10 cellular contexts compared by ENCODE assay signal in genomic region chr12:51369581-51369980, GRCh38. TPM values are rescaled to one million over a fixed set of nuclear protein-coding genes. Genes with fewer than 3 reads are reported as not detected.
DNase-seq lines count a peak whose midpoint lies in the region; FAIRE-seq and TF ChIP-seq lines count a peak whose summit lies in the region.
"Had no signal": no experiment of that assay in that cellular context is flagged by ENCODE, and none has a peak within 500 bp of the region (broad histone marks: within the 10 kb centered on the region; RNA-seq: fewer than 3 reads in every experiment).

No MANE protein-coding gene starts in this region.

- FAIRE-seq in astrocyte (lab: Jason Lieb, UNC) = no peak

- H3K79me2 ChIP-seq in astrocyte (ENCODE audit: insufficient read depth, low read length) = no peaks in the 10 kb centered on the region
- H3K79me2 ChIP-seq: hepatocyte had no signal

- H3K27ac ChIP-seq in astrocyte (ENCODE audit: low read depth, low read length) (no peak overlapping the region), temporal lobe (ENCODE audit: low read depth, low read length) (peak overlapping the region; percentile 47), esophagus squamous epithelium (peak overlapping the region in 2 of 4 donors; percentile 44)
- H3K27ac ChIP-seq: hepatocyte had no signal

- no peak overlapping the region for H2AFZ ChIP-seq in astrocyte (ENCODE audit: low read depth, low read length)
- H2AFZ ChIP-seq: hepatocyte had no signal

- DNase-seq in activated naive CD4-positive, alpha-beta T cell treated with Interleukin-2 at 50 U/mL for 16 hours = no peak
- no peak for DNase-seq in astrocyte (ENCODE audit: low read depth)
- no peak for DNase-seq in stimulated activated CD8-positive, alpha-beta memory T cell treated with anti-CD3 and anti-CD28 coated beads, Interleukin-4, amount 100 ng/mL, for 48 hours
- no peak for DNase-seq in esophagus squamous epithelium (lab: John Stamatoyannopoulos, UW)

- H3K36me3 ChIP-seq in astrocyte (ENCODE audit: insufficient read depth, low read length) (no peaks in the 10 kb centered on the region), esophagus squamous epithelium (no peaks in the 10 kb centered on the region)

- 84 to 93% methylated on average over 4 of the region's 4 CpGs for WGBS in esophagus squamous epithelium, 2 donors

- peak overlapping the region; percentile 76 for H3K27ac Mint-ChIP-seq in activated naive CD4-positive, alpha-beta T cell treated with anti-CD3 and anti-CD28 coated beads, Interleukin-2, amount 50 U/mL, for 24 hours
- H3K27ac Mint-ChIP-seq in astrocyte (ENCODE audit: unreplicated experiment) = peak overlapping the region; percentile 42

- peaks cover 32% of the 10 kb centered on the region for H3K4me1 ChIP-seq in astrocyte (ENCODE audit: insufficient read depth, low read length)
- H3K4me1 ChIP-seq in esophagus squamous epithelium = peaks cover 10 to 25% (median 17%) of the 10 kb centered on the region in 3 donors

- no peak for TF ChIP-seq POLR2A in esophagus squamous epithelium (IDR thresholded peaks at IDR 0.05)

- no peak for TF ChIP-seq CTCF in astrocyte (IDR thresholded peaks at IDR 0.05; ENCODE audit: insufficient read depth, low read depth, low read length)
- TF ChIP-seq CTCF in esophagus squamous epithelium (IDR thresholded peaks at IDR 0.05) = no peak

- no peak overlapping the region for H3K4me3 ChIP-seq in astrocyte (ENCODE audit: insufficient read depth, low read depth, low read length)
- no peak overlapping the region for H3K4me3 ChIP-seq in esophagus squamous epithelium
- H3K4me3 ChIP-seq: hepatocyte had no signal

- no peaks in the 10 kb centered on the region for H3K27me3 Mint-ChIP-seq in activated naive CD4-positive, alpha-beta T cell treated with anti-CD3 and anti-CD28 coated beads, Interleukin-2, amount 50 U/mL, for 24 hours
- H3K27me3 Mint-ChIP-seq in astrocyte (ENCODE audit: low read depth, unreplicated experiment) = peaks cover 3% of the 10 kb centered on the region

- intact Hi-C loops in esophagus squamous epithelium (cut with DNase I) = no loop called here

- H3K9me3 Mint-ChIP-seq in activated naive CD4-positive, alpha-beta T cell treated with anti-CD3 and anti-CD28 coated beads, Interleukin-2, amount 50 U/mL, for 24 hours = no peaks in the 10 kb centered on the region
- H3K9me3 Mint-ChIP-seq in astrocyte (ENCODE audit: unreplicated experiment) = no peaks in the 10 kb centered on the region

- H4K20me1 ChIP-seq in astrocyte (ENCODE audit: insufficient read depth, low read length) = no peaks in the 10 kb centered on the region

- peaks cover 58% of the 10 kb centered on the region for H3K4me1 Mint-ChIP-seq in activated naive CD4-positive, alpha-beta T cell treated with anti-CD3 and anti-CD28 coated beads, Interleukin-2, amount 50 U/mL, for 24 hours
- peaks cover 39% of the 10 kb centered on the region for H3K4me1 Mint-ChIP-seq in astrocyte (ENCODE audit: low read depth, unreplicated experiment)

- H3K27me3 ChIP-seq in astrocyte (ENCODE audit: insufficient read depth, low read length) (no peaks in the 10 kb centered on the region), esophagus squamous epithelium (no peaks in the 10 kb centered on the region)
- H3K27me3 ChIP-seq: hepatocyte had no signal

- peak overlapping the region; percentile 8 for H3K9ac ChIP-seq in astrocyte (ENCODE audit: low read length)

- H3K9me3 ChIP-seq in astrocyte (ENCODE audit: insufficient read depth, low read depth, low read length) = no peaks in the 10 kb centered on the region
- no peaks in the 10 kb centered on the region for H3K9me3 ChIP-seq in esophagus squamous epithelium

- peak overlapping the region; percentile 59 for H3K4me2 ChIP-seq in astrocyte (ENCODE audit: low read length)
- H3K4me2 ChIP-seq: hepatocyte had no signal

- H3K4me3 Mint-ChIP-seq in activated naive CD4-positive, alpha-beta T cell treated with anti-CD3 and anti-CD28 coated beads, Interleukin-2, amount 50 U/mL, for 24 hours = peak overlapping the region; percentile 73
- H3K4me3 Mint-ChIP-seq in astrocyte (ENCODE audit: unreplicated experiment) = no peak overlapping the region

- H3K36me3 Mint-ChIP-seq in activated naive CD4-positive, alpha-beta T cell treated with anti-CD3 and anti-CD28 coated beads, Interleukin-2, amount 50 U/mL, for 24 hours = peaks cover 7% of the 10 kb centered on the region
- peaks cover 8% of the 10 kb centered on the region for H3K36me3 Mint-ChIP-seq in astrocyte (ENCODE audit: low read depth, unreplicated experiment)

RNA-seq across cellular contexts. Expression of gene GALNT6, which starts 21.6 kb away (rescaled TPM):
- 9.9 and 13.8 TPM in 2 replicates for total RNA-seq in astrocyte
- 0.49 TPM for total RNA-seq in temporal lobe
- 10 to 100 TPM in 2 of 4 donors, 1 to 10 TPM in 2; 1.7 to 26.7 (median 10.2) TPM for total RNA-seq in esophagus squamous epithelium

RNA-seq across cellular contexts. Expression of gene CELA1, which starts 23.1 kb away (rescaled TPM):
- not detected in 2 replicates for total RNA-seq in astrocyte
- total RNA-seq in temporal lobe = not detected
- not detected for total RNA-seq in esophagus squamous epithelium
- total RNA-seq: hepatocyte, renal cortical epithelial cell, Right ventricle myocardium inferior, ureter had no signal

RNA-seq across cellular contexts. Expression of gene BIN2, which starts 45.6 kb away (rescaled TPM):
- total RNA-seq in astrocyte = not detected in 2 replicates
- 0.74 TPM for total RNA-seq in temporal lobe
- total RNA-seq in esophagus squamous epithelium = 1 to 10 TPM; 1.7 to 5.5 (median 3.3) TPM
- total RNA-seq: renal cortical epithelial cell had no signal

RNA-seq across cellular contexts. Expression of gene SLC4A8, which starts 55.0 kb away (rescaled TPM):
- 5.1 and 5.5 TPM in 2 replicates for total RNA-seq in astrocyte
- 35.2 TPM for total RNA-seq in temporal lobe
- total RNA-seq in esophagus squamous epithelium = under 1 TPM; 0.04 to 0.22 (median 0.15) TPM
